20 cellular contexts compared by ENCODE assay signal in genomic region chr12:11673666-11674464, GRCh38. TPM values are rescaled to one million over a fixed set of nuclear protein-coding genes. Genes with fewer than 3 reads are reported as not detected.
DNase-seq lines count a peak whose midpoint lies in the region; ATAC-seq and TF ChIP-seq lines count a peak whose summit lies in the region.
"Had no signal": no experiment of that assay in that cellular context is flagged by ENCODE, and none has a peak within 500 bp of the region (broad histone marks: within the 10 kb centered on the region; RNA-seq: fewer than 3 reads in every experiment).

No MANE protein-coding gene starts in this region.

- TF ChIP-seq CTCF in adrenal gland (IDR thresholded peaks at IDR 0.05) (no peak), spleen (IDR thresholded peaks at IDR 0.05 in 8 of 11, conservative IDR thresholded peaks at IDR 0.05 in 3 of 11) (no peak), type B pancreatic cell (conservative IDR thresholded peaks at IDR 0.05) (no peak)

- H3K4me1 ChIP-seq in GM23248 (ENCODE audit: insufficient read depth) (peaks cover 15% of the 10 kb centered on the region), adrenal gland (replicated peaks in 1 of 2) (peaks cover 12 to 53% of the 10 kb centered on the region in 2 donors), spleen (peaks cover 27 to 100% (median 81%) of the 10 kb centered on the region in 6 donors)

- no peak overlapping the region for H2AFZ ChIP-seq in GM23248

- H3K4me2 ChIP-seq in GM23248 (ENCODE audit: unreplicated experiment), result no peak overlapping the region

- 77 to 82% methylated on average over 14 of the region's 14 CpGs for WGBS in GM23248 (ENCODE audit: low coverage in 1 of 2, low lambda C conversion rate in 2 of 2, missing lambda C conversion rate in 2 of 2), 2 experiments
- WGBS in adrenal gland, 4 donors, result 70 to 79% (median 72%) methylated on average over 14 of the region's 14 CpGs
- WGBS in spleen, 5 donors, result 31 to 49% (median 42%) methylated on average over 14 of the region's 14 CpGs

- H3K79me2 ChIP-seq in GM23248 (ENCODE audit: insufficient read depth), result peaks cover 99% of the 10 kb centered on the region

- peaks cover 30% of the 10 kb centered on the region for H3K4me1 Mint-ChIP-seq in type B pancreatic cell (ENCODE audit: unreplicated experiment)

- peaks cover 23% of the 10 kb centered on the region for H3K36me3 Mint-ChIP-seq in type B pancreatic cell
- H3K36me3 Mint-ChIP-seq: natural killer cell had no signal

- H3K4me3 ChIP-seq in GM23248, result no peak overlapping the region
- H3K4me3 ChIP-seq in adrenal gland, result no peak overlapping the region
- H3K4me3 ChIP-seq in spleen, result no peak overlapping the region
- H3K4me3 ChIP-seq: body of pancreas, lung, SK-N-MC had no signal

- peaks cover 16% of the 10 kb centered on the region; the same call in 1 of the 2 replicates for H4K20me1 ChIP-seq in GM23248 (ENCODE audit: insufficient read depth)

- H3K27me3 ChIP-seq in GM23248 (replicated peaks; ENCODE audit: insufficient read depth), result no peaks in the 10 kb centered on the region
- no peaks in the 10 kb centered on the region for H3K27me3 ChIP-seq in adrenal gland
- no peaks in the 10 kb centered on the region for H3K27me3 ChIP-seq in spleen (replicated peaks in 1 of 7)
- H3K27me3 ChIP-seq: body of pancreas had no signal

- TF ChIP-seq POLR2A in adrenal gland (IDR thresholded peaks at IDR 0.05) (no peak), spleen (IDR thresholded peaks at IDR 0.05) (no peak)

- intact Hi-C loops in adrenal gland (cut with DNase I), result no loop called here
- intact Hi-C loops in spleen (cut with DNase I; ENCODE audit: low total_unique reads), result no loop called here

- no peak overlapping the region for H3K27ac Mint-ChIP-seq in type B pancreatic cell

- no peaks in the 10 kb centered on the region for H3K9me2 ChIP-seq in GM23248 (ENCODE audit: insufficient read depth)

- peaks cover 11% of the 10 kb centered on the region for H3F3A ChIP-seq in GM23248 (ENCODE audit: insufficient read depth)

- DNase-seq in GM23248, result peak; percentile 43
- DNase-seq in adrenal gland, result peak in 1 of 7 donors; percentile 15
- DNase-seq in left lobe of liver (ENCODE audit: low spot score), result no peak
- DNase-seq in spleen, result no peak
- DNase-seq in NCI-H1694 (lab: John Stamatoyannopoulos, UW), result no peak
- no peak for DNase-seq in type B pancreatic cell (ENCODE audit: extremely low spot score, unreplicated experiment)
- DNase-seq: activated CD4-positive, CD25-positive, alpha-beta regulatory T cell treated with anti-CD3 and anti-CD28 coated beads, Interleukin-2, amount 50 U/mL, for 72 hours; activated CD8-positive, alpha-beta memory T cell treated with anti-CD3 and anti-CD28 coated beads for 24 hours; DMS79; natural killer cell; NCI-H2029 treated with DMSO at 0.1 percent for 48 hours; NCI-H446 treated with DMSO at 0.1 percent for 48 hours; NK-92 treated with Interleukin-12 subunit alpha and Interleukin-12 subunit beta, amount 100 ng/mL, for 24 hours; small intestine; stimulated activated CD4-positive, alpha-beta T cell treated with anti-CD3 and anti-CD28 coated beads, Interleukin-4, amount 100 ng/mL, for 1 hour had no signal

- no peaks in the 10 kb centered on the region for H3K9me3 Mint-ChIP-seq in type B pancreatic cell
- H3K9me3 Mint-ChIP-seq: activated naive CD4-positive, alpha-beta T cell treated with anti-CD3 and anti-CD28 coated beads, Interleukin-2, amount 50 U/mL, for 72 hours; natural killer cell had no signal

- ATAC-seq in left lobe of liver (peak; percentile 52), GM18502 (IDR thresholded peaks at IDR 0.05; ENCODE audit: poor library complexity, unreplicated experiment) (no peak)
- ATAC-seq: activated naive CD4-positive, alpha-beta T cell treated with anti-CD3 and anti-CD28 coated beads, Interleukin-2, amount 50 U/mL, for 72 hours; natural killer cell had no signal

- H3K36me3 ChIP-seq in GM23248 (ENCODE audit: low read depth), result no peaks in the 10 kb centered on the region
- H3K36me3 ChIP-seq in adrenal gland (replicated peaks in 1 of 2), result no peaks in the 10 kb centered on the region
- H3K36me3 ChIP-seq in spleen, result peaks cover 0 to 12% (median 0%) of the 10 kb centered on the region in 6 donors

- no peaks in the 10 kb centered on the region for H3K27me3 Mint-ChIP-seq in type B pancreatic cell

- H3K27ac ChIP-seq in GM23248 (no peak overlapping the region), adrenal gland (peak overlapping the region in 3 of 5 donors; percentile 39 to 72 (median 45)), spleen (peak overlapping the region; percentile 7 to 78 (median 54))
- H3K27ac ChIP-seq: SK-N-MC had no signal

- H3K9me3 ChIP-seq in GM23248 (ENCODE audit: low read depth), result no peaks in the 10 kb centered on the region
- H3K9me3 ChIP-seq in adrenal gland (replicated peaks in 1 of 3), result no peaks in the 10 kb centered on the region
- no peaks in the 10 kb centered on the region for H3K9me3 ChIP-seq in spleen
- H3K9me3 ChIP-seq: body of pancreas had no signal

- no peak overlapping the region for H3K9ac ChIP-seq in GM23248

- in situ Hi-C loops in GM23248 (cut with MboI), result no loop called here

- no peak overlapping the region for H3K4me3 Mint-ChIP-seq in type B pancreatic cell
- H3K4me3 Mint-ChIP-seq: natural killer cell had no signal

RNA-seq across cellular contexts. Expression of gene ETV6, which starts 24.4 kb away (rescaled TPM):
- 5.3 and 10.4 TPM in 2 replicates for total RNA-seq in GM23248 (2014; rRNA removed; shearing (Covaris generic))
- polyA plus RNA-seq in GM23248 (2016; fragmentation: Nextera tagmentation; extraction: Ambion mirVana), result 2.5 and 2.9 TPM in 2 replicates
- total RNA-seq in adrenal gland, result 10 to 100 TPM; 17.3 to 46.6 (median 25.1) TPM
- polyA plus RNA-seq in adrenal gland, result 10 to 100 TPM in 2 of 3 donors, 1 to 10 TPM in 1; 9.7 to 13.8 (median 10.8) TPM
- 10.8 TPM for total RNA-seq in left lobe of liver
- 100 to 1,000 TPM in 1 of 7 donors, 10 to 100 TPM in 6; 45.7 to 116 (median 86.2) TPM for total RNA-seq in spleen
- polyA plus RNA-seq in spleen, result 10 to 100 TPM in 2 of 3 donors, 1 to 10 TPM in 1; 7.2 to 12.3 (median 10.6) TPM
- total RNA-seq in type B pancreatic cell (ENCODE audit: low replicate concordance), result 26.5 and 47.1 TPM in 2 replicates
